Comparison of ENCODE assay signal across 3 cellular contexts in genomic region chr14:98379829-98380228, GRCh38.
TF ChIP-seq lines count a peak whose summit lies in the region.

No MANE protein-coding gene starts in this region.

TF ChIP-seq in A549, 52 proteins besides CTCF, POLR2A, EP300 and RAD21:
- TF ChIP-seq MAFK (IDR thresholded peaks at IDR 0.05; ENCODE audit: partially characterized antibody): peak; percentile 85
- no peak for TF ChIP-seq ZNF302 (CRISPR knock-in tag; IDR thresholded peaks at IDR 0.05)

TF ChIP-seq in IMR-90, 13 proteins besides CTCF, POLR2A, EP300 and RAD21:
- TF ChIP-seq RCOR1 (IDR thresholded peaks at IDR 0.05; ENCODE audit: insufficient replicate concordance, low read length): no peak
- TF ChIP-seq USF2 (IDR thresholded peaks at IDR 0.05; ENCODE audit: low read depth, low read length): no peak
- no peak for TF ChIP-seq FOS (IDR thresholded peaks at IDR 0.05; ENCODE audit: low read depth, low read length)
- TF ChIP-seq NFE2L2 (IDR thresholded peaks at IDR 0.05; ENCODE audit: low read depth, low read length): no peak
- no peak for TF ChIP-seq ELK1 (IDR thresholded peaks at IDR 0.05; ENCODE audit: borderline replicate concordance, low read depth, low read length)
- peak; percentile 89 for TF ChIP-seq MAFK (IDR thresholded peaks at IDR 0.05; ENCODE audit: low read depth, low read length)
- no peak for TF ChIP-seq CHD1 (IDR thresholded peaks at IDR 0.05; ENCODE audit: low read depth, low read length)
- no peak for TF ChIP-seq SMC3 (IDR thresholded peaks at IDR 0.05; ENCODE audit: low read depth, low read length)

TF ChIP-seq in H1, 55 proteins besides CTCF, POLR2A, EP300 and RAD21:
- TF ChIP-seq USF2 (IDR thresholded peaks at IDR 0.05; ENCODE audit: low read length) (no peak), MAFK (IDR thresholded peaks at IDR 0.05; ENCODE audit: low read depth, low read length) (peak; percentile 45; the same call in 1 of the 2 replicates)
TF ChIP-seq in H1: peak in this region for 1.
